24 cellular contexts compared by ENCODE assay signal in the genomic region with DNA sequence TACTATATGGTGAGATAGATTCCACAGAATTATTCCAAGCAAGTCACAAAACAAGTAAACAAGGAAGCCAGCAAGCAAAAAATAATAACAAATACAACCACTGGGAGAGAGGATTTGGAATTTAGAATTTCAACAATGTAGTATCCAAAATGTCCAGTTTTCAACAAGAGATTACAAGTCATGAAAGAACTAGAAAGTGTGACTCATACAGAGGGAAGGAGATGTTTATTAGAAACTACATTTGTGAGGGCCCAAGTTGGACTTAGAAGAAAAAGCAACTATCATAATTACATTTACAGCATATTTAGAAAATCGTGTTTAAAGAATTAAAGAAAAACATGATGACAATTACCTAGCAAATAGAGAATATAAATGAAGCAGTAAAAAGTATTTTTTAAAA.
"Had no signal": no experiment of that assay in that cellular context is flagged by ENCODE, and none has a peak within 500 bp of the region (broad histone marks: within the 10 kb centered on the region; RNA-seq: fewer than 3 reads in every experiment).

No MANE protein-coding gene starts in this region.

- H2AFZ ChIP-seq: neural progenitor cell had no signal

- DNase-seq: activated CD4-positive, alpha-beta T cell treated with anti-CD3 and anti-CD28 coated beads, Interleukin-2, amount 10 ng/mL, durations not matched to agents 7 days and 5 days; activated CD4-positive, CD25-positive, alpha-beta regulatory T cell treated with anti-CD3 and anti-CD28 coated beads, Interleukin-2, amount 50 U/mL, for 72 hours; activated CD8-positive, alpha-beta T cell treated with anti-CD3 and anti-CD28 coated beads for 36 hours; activated gamma-delta T cell; activated naive CD4-positive, alpha-beta T cell treated with anti-CD3 and anti-CD28 coated beads, Interleukin-2, amount 50 U/mL, for 16 hours; aorta; cerebellar nuclear complex; cortex of kidney; foreskin melanocyte; immature natural killer cell; kidney glomerular epithelial cell; left lung; naive thymus-derived CD8-positive, alpha-beta T cell; right cardiac atrium; stimulated activated CD4-positive, alpha-beta T cell treated with anti-CD3 and anti-CD28 coated beads, Interleukin-12 subunit alpha, Interleukin-12 subunit beta, amount 100 ng/mL, for 4 hours; stimulated activated CD4-positive, alpha-beta T cell treated with anti-CD3 and anti-CD28 coated beads, Interleukin-4, amount 100 ng/mL, for 4 hours; stimulated activated naive CD8-positive, alpha-beta T cell treated with anti-CD3 and anti-CD28 coated beads, Interleukin-15, Interleukin-2, amounts not matched to agents 100 U/mL and 50 U/mL, for 24 hours; T-helper 1 cell; upper lobe of left lung; WERI-Rb-1 had no signal

- FAIRE-seq: endometrium, TTC549 had no signal

- H3K27me3 ChIP-seq: left lung, neural progenitor cell, upper lobe of left lung had no signal

- H3K9ac ChIP-seq: neural progenitor cell had no signal

- ATAC-seq: activated CD8-positive, alpha-beta T cell treated with anti-CD3 and anti-CD28 coated beads for 36 hours; left lung; naive thymus-derived CD8-positive, alpha-beta T cell; right cardiac atrium; stimulated activated naive CD8-positive, alpha-beta T cell treated with anti-CD3 and anti-CD28 coated beads, Interleukin-15, Interleukin-2, amounts not matched to agents 100 U/mL and 50 U/mL, for 24 hours had no signal

- H3K4me2 ChIP-seq: neural progenitor cell had no signal

- H3K36me3 ChIP-seq: left lung, neural progenitor cell, upper lobe of left lung, WERI-Rb-1 had no signal

- H3K4me3 ChIP-seq: left lung, lung, neural progenitor cell, upper lobe of left lung had no signal

- H3K9me3 ChIP-seq: upper lobe of left lung had no signal

- H3K27ac ChIP-seq: left lung, neural progenitor cell, upper lobe of left lung, WERI-Rb-1 had no signal

- H3K4me1 ChIP-seq: left lung, neural progenitor cell, upper lobe of left lung had no signal
